Comparison of ENCODE assay signal across 9 cellular contexts in the genomic region with DNA sequence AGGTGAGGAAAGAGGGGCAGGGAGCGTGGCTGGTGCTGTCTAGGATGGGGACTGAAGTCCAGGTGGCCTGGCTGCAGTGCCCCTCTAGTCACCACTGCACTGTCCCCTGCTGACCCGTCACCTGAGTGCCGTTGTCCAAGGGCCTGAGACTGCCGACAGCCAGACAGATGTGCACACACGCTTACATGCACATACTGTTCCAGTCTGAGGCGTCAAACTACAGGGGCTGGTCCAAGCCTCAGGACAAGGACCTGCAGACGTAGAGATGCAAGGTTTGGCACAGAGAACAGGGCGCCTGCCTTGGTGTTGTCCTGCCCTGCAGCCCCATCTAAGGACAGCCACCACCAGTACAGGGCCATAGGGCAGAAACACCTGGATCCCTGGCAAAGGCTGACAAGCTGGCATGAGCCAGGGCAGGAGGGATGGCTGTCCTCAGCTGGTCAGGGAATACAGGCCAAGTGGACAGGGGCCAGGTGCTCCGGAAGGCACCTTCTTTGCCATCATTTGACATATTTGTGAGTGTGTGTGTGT. TPM values are rescaled to one million over a fixed set of nuclear protein-coding genes. Genes with fewer than 3 reads are reported as not detected.
DNase-seq lines count a peak whose midpoint lies in the region; ATAC-seq and TF ChIP-seq lines count a peak whose summit lies in the region.
"Had no signal": no experiment of that assay in that cellular context is flagged by ENCODE, and none has a peak within 500 bp of the region (broad histone marks: within the 10 kb centered on the region; RNA-seq: fewer than 3 reads in every experiment).

No MANE protein-coding gene starts in this region.

- H3K9me3 ChIP-seq in upper lobe of right lung: no peaks in the 10 kb centered on the region

- peak overlapping the region; percentile 85 for H3K4me3 Mint-ChIP-seq in activated naive CD4-positive, alpha-beta T cell treated with anti-CD3 and anti-CD28 coated beads for 36 hours
- H3K4me3 Mint-ChIP-seq in memory B cell: peak overlapping the region; percentile 76

- no peaks in the 10 kb centered on the region for H3K27me3 Mint-ChIP-seq in activated naive CD4-positive, alpha-beta T cell treated with anti-CD3 and anti-CD28 coated beads for 36 hours (ENCODE audit: low read depth)
- no peaks in the 10 kb centered on the region for H3K27me3 Mint-ChIP-seq in memory B cell

- CTCF ChIA-PET in activated naive CD4-positive, alpha-beta T cell treated with anti-CD3 and anti-CD28 coated beads for 36 hours (lab: Charles Lee): interaction anchor here (0.6 to 3.1 kb wide), 19 partner anchors 9 to 558 kb away, joined by 3 to 14 read pairs (median 4); a partner anchor contains a TSS

- DNase-seq in activated naive CD4-positive, alpha-beta T cell treated with anti-CD3 and anti-CD28 coated beads for 36 hours: no peak
- DNase-seq in activated naive CD4-positive, alpha-beta T cell (lab: John Stamatoyannopoulos, UW): no peak
- DNase-seq in caudate nucleus (lab: John Stamatoyannopoulos, UW): peak in 1 of 61 donors; percentile 48
- no peak for DNase-seq in memory B cell (ENCODE audit: low spot score in 2 of 2)
- DNase-seq in upper lobe of right lung: no peak
- DNase-seq in NCI-H2029 (lab: John Stamatoyannopoulos, UW): no peak
- DNase-seq in hippocampal formation (lab: John Stamatoyannopoulos, UW): no peak
- DNase-seq: DND-41 had no signal

- peaks cover 34% of the 10 kb centered on the region for H3K4me1 ChIP-seq in upper lobe of right lung

- no peaks in the 10 kb centered on the region for H3K27me3 ChIP-seq in upper lobe of right lung

- H3K27ac Mint-ChIP-seq in activated naive CD4-positive, alpha-beta T cell treated with anti-CD3 and anti-CD28 coated beads for 36 hours: no peak overlapping the region
- peak overlapping the region; percentile 82 for H3K27ac Mint-ChIP-seq in memory B cell

- no peak for TF ChIP-seq CTCF in upper lobe of right lung (IDR thresholded peaks at IDR 0.05)

- H3K36me3 ChIP-seq in upper lobe of right lung: no peaks in the 10 kb centered on the region

- H3K4me1 Mint-ChIP-seq in activated naive CD4-positive, alpha-beta T cell treated with anti-CD3 and anti-CD28 coated beads for 36 hours (ENCODE audit: low read depth): peaks cover 5% of the 10 kb centered on the region
- peaks cover 24% of the 10 kb centered on the region for H3K4me1 Mint-ChIP-seq in memory B cell

- intact Hi-C loops in activated naive CD4-positive, alpha-beta T cell treated with anti-CD3 and anti-CD28 coated beads for 36 hours (cut with micrococcal nuclease): loop anchor here (1.0 to 10.0 kb wide), 9 partner anchors 53 to 525 kb away; a partner anchor contains a TSS
- intact Hi-C loops in upper lobe of right lung (cut with DNase I): loop anchor here (5.0 kb wide), 1 partner anchor 257 kb away; no protein-coding TSS in a partner anchor

- H3K9me3 Mint-ChIP-seq in activated naive CD4-positive, alpha-beta T cell treated with anti-CD3 and anti-CD28 coated beads for 36 hours: no peaks in the 10 kb centered on the region
- H3K9me3 Mint-ChIP-seq in memory B cell: no peaks in the 10 kb centered on the region

- H3K4me3 ChIP-seq in upper lobe of right lung: peak overlapping the region; percentile 49

- peak overlapping the region; percentile 85 for H3K27ac ChIP-seq in caudate nucleus (ENCODE audit: low read depth, low read length)
- H3K27ac ChIP-seq in upper lobe of right lung: peak overlapping the region; percentile 86

- ATAC-seq in memory B cell (ENCODE audit: low read depth): no peak
- ATAC-seq in upper lobe of right lung: peak; percentile 1
- ATAC-seq in GM19351 (IDR thresholded peaks at IDR 0.05; ENCODE audit: unreplicated experiment): no peak

- H3K36me3 Mint-ChIP-seq in activated naive CD4-positive, alpha-beta T cell treated with anti-CD3 and anti-CD28 coated beads for 36 hours (ENCODE audit: low read depth): no peaks in the 10 kb centered on the region
- no peaks in the 10 kb centered on the region for H3K36me3 Mint-ChIP-seq in memory B cell

RNA-seq across cellular contexts. Expression of a gene that starts 1.7 kb away (rescaled TPM):
- total RNA-seq in activated naive CD4-positive, alpha-beta T cell treated with anti-CD3 and anti-CD28 coated beads for 36 hours: under 1 TPM; 0.43 to 0.86 TPM
- 19.0 TPM for total RNA-seq in upper lobe of right lung

Comparison
In these comparisons a context has a peak if more than half of its experiments do, and no peak if none do; other contexts are left out.
1. RNA of a gene that starts 1.7 kb away (total RNA-seq): 19.0 TPM in upper lobe of right lung (single experiment); 0.43 to 0.86 TPM in activated naive CD4-positive, alpha-beta T cell treated with anti-CD3 and anti-CD28 coated beads for 36 hours; every median in the first group is over 10 times any median in the second.